In the genomic region with DNA sequence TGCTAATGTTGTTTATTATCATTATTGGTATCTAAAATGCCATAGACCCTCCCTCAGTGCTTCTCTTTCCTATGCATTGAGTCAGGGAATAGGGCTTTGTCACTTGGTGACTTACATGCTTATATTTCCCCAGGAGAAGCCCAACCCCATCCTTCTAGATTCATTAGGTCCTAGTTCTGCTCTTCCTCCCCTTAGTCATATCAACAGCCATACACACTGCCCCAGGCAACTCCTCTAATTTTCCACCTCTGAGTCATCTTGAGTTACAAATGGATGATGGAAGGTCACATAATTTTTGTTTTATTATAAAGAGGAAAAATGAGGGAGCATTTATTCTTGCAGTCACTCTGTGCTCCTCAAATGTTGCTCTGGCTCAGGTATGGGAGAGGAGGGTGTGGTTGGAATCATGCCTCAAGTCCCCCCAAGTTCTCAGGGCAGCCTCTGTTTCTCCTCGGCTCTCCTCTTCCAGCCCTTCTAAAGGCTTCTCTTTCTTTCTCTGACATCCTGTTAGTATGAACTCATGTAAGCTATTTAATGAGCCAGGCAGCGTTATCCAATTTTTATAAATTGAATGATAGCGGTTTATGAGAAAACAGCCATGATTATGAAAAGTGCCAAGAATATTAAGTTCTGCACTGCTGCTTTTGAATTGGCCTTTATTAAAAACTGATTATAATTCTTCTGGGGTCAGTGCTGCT, we compare ENCODE assay signal across 12 cellular contexts. TPM values are rescaled to one million over a fixed set of nuclear protein-coding genes. Genes with fewer than 3 reads are reported as not detected.
DNase-seq lines count a peak whose midpoint lies in the region; ATAC-seq, FAIRE-seq and TF ChIP-seq lines count a peak whose summit lies in the region.
"Had no signal": no experiment of that assay in that cellular context is flagged by ENCODE, and none has a peak within 500 bp of the region (broad histone marks: within the 10 kb centered on the region; RNA-seq: fewer than 3 reads in every experiment).

No MANE protein-coding gene starts in this region.

- intact Hi-C loops in endothelial cell of umbilical vein (cut with micrococcal nuclease) = no loop called here

- peak overlapping the region; percentile 13 for H3K27ac Mint-ChIP-seq in mesothelial cell of epicardium
- H3K27ac Mint-ChIP-seq: stimulated activated memory B cell treated with anti-CD40 and anti-IgM and Interleukin-4, amounts not matched to agents 10 μg/mL and 1 μg/mL and 100 μg/mL, for 72 hours had no signal

- peaks cover 11% of the 10 kb centered on the region; the same call in 1 of the 2 replicates for H3K9me3 ChIP-seq in AG04450 (ENCODE audit: control insufficient read depth, insufficient read depth, low read length)
- peaks cover 28% of the 10 kb centered on the region for H3K9me3 ChIP-seq in MG63
- H3K9me3 ChIP-seq in endothelial cell of umbilical vein (replicated peaks; ENCODE audit: control insufficient read depth, insufficient read depth, low read length) = no peaks in the 10 kb centered on the region

- no peaks in the 10 kb centered on the region for H3K27me3 Mint-ChIP-seq in mesothelial cell of epicardium (ENCODE audit: low read depth)

- no peak for FAIRE-seq in endothelial cell of umbilical vein (lab: Jason Lieb, UNC)
- FAIRE-seq: small intestine had no signal

- TF ChIP-seq CTCF in AG04450 (IDR thresholded peaks at IDR 0.05; ENCODE audit: low read depth, low read length) (no peak), endothelial cell of umbilical vein (IDR thresholded peaks at IDR 0.05; ENCODE audit: extremely low read depth in 1 of 2, insufficient read depth in 1 of 2, low read depth in 1 of 2, low read length in 2 of 2) (no peak), mesothelial cell of epicardium (IDR thresholded peaks at IDR 0.05; ENCODE audit: unreplicated experiment) (no peak)

- no peaks in the 10 kb centered on the region for H3K79me2 ChIP-seq in endothelial cell of umbilical vein (ENCODE audit: control insufficient read depth, insufficient read depth, low read length)

- TF ChIP-seq POLR2A in endothelial cell of umbilical vein (IDR thresholded peaks at IDR 0.05; ENCODE audit: low read depth, low read length) = no peak

- no peaks in the 10 kb centered on the region for H3K36me3 ChIP-seq in MG63
- no peaks in the 10 kb centered on the region for H3K36me3 ChIP-seq in endothelial cell of umbilical vein (ENCODE audit: control insufficient read depth in 2 of 2, extremely low read depth in 1 of 2, insufficient read depth in 2 of 2, low read length in 2 of 2)

- H3K4me3 Mint-ChIP-seq in mesothelial cell of epicardium = no peak overlapping the region
- H3K4me3 Mint-ChIP-seq: stimulated activated memory B cell treated with anti-CD40 and anti-IgM and Interleukin-4, amounts not matched to agents 10 μg/mL and 1 μg/mL and 100 μg/mL, for 72 hours had no signal

- CTCF ChIA-PET in AG04450 (lab: Charles Lee) = no interaction called here
- CTCF ChIA-PET in endothelial cell of umbilical vein (lab: Charles Lee) = interaction anchor here (1.4 kb wide), 1 partner anchor 79 kb away, joined by 9 read pairs; no protein-coding TSS in a partner anchor

- H3K9me3 Mint-ChIP-seq in mesothelial cell of epicardium = peaks cover 12% of the 10 kb centered on the region

- no peaks in the 10 kb centered on the region for H3K27me3 ChIP-seq in AG04450 (ENCODE audit: control insufficient read depth, insufficient read depth, low read length)
- H3K27me3 ChIP-seq in MG63 = no peaks in the 10 kb centered on the region
- no peaks in the 10 kb centered on the region for H3K27me3 ChIP-seq in endothelial cell of umbilical vein (ENCODE audit: control insufficient read depth in 2 of 2, insufficient read depth in 2 of 2, low read length in 2 of 2)
- H3K27me3 ChIP-seq: BLaER1 treated with 17β-estradiol and CSF1 and Interleukin-3, amounts not matched to agents 10 nM and 100 nM had no signal

- no peaks in the 10 kb centered on the region for H3K9me1 ChIP-seq in endothelial cell of umbilical vein (replicated peaks; ENCODE audit: control insufficient read depth, extremely low read depth, insufficient read depth, low read length)

- H3K4me3 ChIP-seq in AG04450 (ENCODE audit: low read depth, low read length) (no peak overlapping the region; the same call in 1 of the 2 replicates), MG63 (no peak overlapping the region), endothelial cell of umbilical vein (replicated peaks in 1 of 3; ENCODE audit: insufficient read depth in 1 of 3, low read depth in 1 of 3, low read length in 3 of 3) (no peak overlapping the region)

- DNase-seq in AG04450 (ENCODE audit: low read depth, low spot score) (no peak), MG63 (peak; percentile 75), endothelial cell of umbilical vein (ENCODE audit: low read depth, low spot score) (peak; percentile 69), mesothelial cell of epicardium (ENCODE audit: low spot score in 2 of 2, unreplicated experiment in 2 of 2) (no peak), NCI-H2196 treated with DMSO at 0.1 percent for 48 hours (lab: John Stamatoyannopoulos, UW; ENCODE audit: unreplicated experiment) (no peak)
- no peak for DNase-seq in stimulated activated naive CD8-positive, alpha-beta T cell treated with anti-CD3 and anti-CD28 coated beads, Interleukin-15, Interleukin-2, amounts not matched to agents 100 U/mL and 50 U/mL, for 24 hours
- no peak for DNase-seq in activated naive CD4-positive, alpha-beta T cell treated with Interleukin-2 at 50 U/mL for 16 hours
- no peak for DNase-seq in activated naive CD4-positive, alpha-beta T cell treated with anti-CD3 and anti-CD28 coated beads, Interleukin-2, amount 50 U/mL, for 16 hours
- DNase-seq: small intestine had no signal

- no peaks in the 10 kb centered on the region for H3K36me3 Mint-ChIP-seq in mesothelial cell of epicardium
- H3K36me3 Mint-ChIP-seq: stimulated activated memory B cell treated with anti-CD40 and anti-IgM and Interleukin-4, amounts not matched to agents 10 μg/mL and 1 μg/mL and 100 μg/mL, for 72 hours had no signal

- H2AFZ ChIP-seq in endothelial cell of umbilical vein (ENCODE audit: low read depth, low read length) = peak overlapping the region; percentile 8

- H3K9ac ChIP-seq in endothelial cell of umbilical vein (replicated peaks; ENCODE audit: extremely low read depth, insufficient read depth, low read length) = peak overlapping the region; percentile 35
- H3K9ac ChIP-seq: BLaER1 treated with 17β-estradiol and CSF1 and Interleukin-3, amounts not matched to agents 10 nM and 100 nM had no signal

- peaks cover 29% of the 10 kb centered on the region for H3K4me1 ChIP-seq in endothelial cell of umbilical vein (ENCODE audit: control insufficient read depth, extremely low read depth, insufficient read depth, low read length)

- dilution Hi-C loops in endothelial cell of umbilical vein (cut with MboI; ENCODE audit: extremely low pct_ligation_motif_present, low sequenced_read_pairs) = no loop called here

- H3K4me2 ChIP-seq in endothelial cell of umbilical vein (ENCODE audit: insufficient read depth, low read length) = peak overlapping the region; percentile 63

- TSS peak; percentile 89 for BruUV-seq in endothelial cell of umbilical vein (replicated peaks; lab: Mats Ljungman, UMichigan)

- POLR2A ChIA-PET in AG04450 (lab: Yijun Ruan, JAX) = interaction anchor here (3.1 kb wide), 1 partner anchor 47 kb away, joined by 18 read pairs; a partner anchor contains a TSS
- POLR2A ChIA-PET in endothelial cell of umbilical vein (lab: Charles Lee) = no interaction called here

- no peak for ATAC-seq in stimulated activated naive CD8-positive, alpha-beta T cell treated with anti-CD3 and anti-CD28 coated beads, Interleukin-15, Interleukin-2, amounts not matched to agents 100 U/mL and 50 U/mL, for 24 hours
- ATAC-seq: left lobe of liver; stimulated activated memory B cell treated with anti-CD40 and anti-IgM and Interleukin-4, amounts not matched to agents 10 μg/mL and 1 μg/mL and 100 μg/mL, for 72 hours had no signal

- peaks cover 35% of the 10 kb centered on the region for H3K4me1 Mint-ChIP-seq in mesothelial cell of epicardium
- H3K4me1 Mint-ChIP-seq: stimulated activated memory B cell treated with anti-CD40 and anti-IgM and Interleukin-4, amounts not matched to agents 10 μg/mL and 1 μg/mL and 100 μg/mL, for 72 hours had no signal

- H4K20me1 ChIP-seq in endothelial cell of umbilical vein (replicated peaks; ENCODE audit: control insufficient read depth, extremely low read depth, insufficient read depth, low read length) = no peaks in the 10 kb centered on the region
- H4K20me1 ChIP-seq: BLaER1 treated with 17β-estradiol and CSF1 and Interleukin-3, amounts not matched to agents 10 nM and 100 nM had no signal

- peak overlapping the region; percentile 80 for H3K27ac ChIP-seq in AG04450 (ENCODE audit: low read depth, low read length)
- H3K27ac ChIP-seq in endothelial cell of umbilical vein (ENCODE audit: insufficient read depth, low read depth, low read length) = peak overlapping the region; percentile 66
- H3K27ac ChIP-seq: BLaER1 treated with 17β-estradiol and CSF1 and Interleukin-3, amounts not matched to agents 10 nM and 100 nM had no signal

TF ChIP-seq in endothelial cell of umbilical vein, 7 proteins besides CTCF, POLR2A, EP300 and RAD21 (continues in another document):
- TF ChIP-seq JUN (IDR thresholded peaks at IDR 0.05; ENCODE audit: borderline replicate concordance, insufficient read depth, insufficient read length, low read depth) (no peak), GATA2 (IDR thresholded peaks at IDR 0.05; ENCODE audit: insufficient read depth, insufficient read length, low read depth, low read length) (no peak), FOS (IDR thresholded peaks at IDR 0.05; ENCODE audit: borderline replicate concordance, insufficient read depth, low read length) (peak; percentile 80), EZH2 (IDR thresholded peaks at IDR 0.05; ENCODE audit: borderline replicate concordance, low read depth, low read length, severe bottlenecking) (no peak)
- TF ChIP-seq, protein P1, sequence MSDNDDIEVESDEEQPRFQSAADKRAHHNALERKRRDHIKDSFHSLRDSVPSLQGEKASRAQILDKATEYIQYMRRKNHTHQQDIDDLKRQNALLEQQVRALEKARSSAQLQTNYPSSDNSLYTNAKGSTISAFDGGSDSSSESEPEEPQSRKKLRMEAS (IDR thresholded peaks at IDR 0.05; ENCODE audit: insufficient read depth, insufficient read length) = no peak

RNA-seq across cellular contexts. Expression of a gene that starts 45.6 kb away (rescaled TPM):
- 1,126 and 1,300 TPM in 2 replicates for polyA plus RNA-seq in AG04450 (2011; rRNA removed)
- 1,078 and 1,284 TPM in 2 replicates for polyA minus RNA-seq in AG04450 (2011; rRNA and poly(A)+ RNA removed)
- total RNA-seq in MG63 (2014; rRNA removed; shearing (Covaris generic); ENCODE audit: low replicate concordance) = 642 and 656 TPM in 2 replicates
- total RNA-seq in endothelial cell of umbilical vein = 522 and 562 TPM in 2 replicates
- 235 and 237 TPM in 2 replicates for polyA plus RNA-seq in endothelial cell of umbilical vein
- 250 and 312 TPM in 2 replicates for polyA plus RNA-seq in endothelial cell of umbilical vein (2011; cell fraction: cytosol; rRNA removed)
- 299 and 313 TPM in 2 replicates for polyA plus RNA-seq in endothelial cell of umbilical vein (2011; cell fraction: nucleus; rRNA removed)
- polyA plus RNA-seq in endothelial cell of umbilical vein (2012) = 670 and 901 TPM in 2 replicates
- 697 and 971 TPM in 2 replicates for polyA minus RNA-seq in endothelial cell of umbilical vein
- polyA minus RNA-seq in endothelial cell of umbilical vein (2011; cell fraction: cytosol; rRNA and poly(A)+ RNA removed) = 5.9 TPM
- 149 and 281 TPM in 2 replicates for polyA minus RNA-seq in endothelial cell of umbilical vein (2011; cell fraction: nucleus; rRNA and poly(A)+ RNA removed)
- total RNA-seq in mesothelial cell of epicardium = 734 to 772 TPM (median 749 TPM) in 3 replicates

Comparison
In these comparisons a context has a peak if more than half of its experiments do, and no peak if none do; other contexts are left out.
1. DNase-seq: peak in MG63 (single experiment) and endothelial cell of umbilical vein (single experiment); none in AG04450 (single experiment), mesothelial cell of epicardium (0 of 2), stimulated activated naive CD8-positive, alpha-beta T cell treated with anti-CD3 and anti-CD28 coated beads, Interleukin-15, Interleukin-2, amounts not matched to agents 100 U/mL and 50 U/mL, for 24 hours (single experiment), activated naive CD4-positive, alpha-beta T cell treated with Interleukin-2 at 50 U/mL for 16 hours (single experiment), activated naive CD4-positive, alpha-beta T cell treated with anti-CD3 and anti-CD28 coated beads, Interleukin-2, amount 50 U/mL, for 16 hours (single experiment) and NCI-H2196 treated with DMSO at 0.1 percent for 48 hours (single experiment).